ENCODE assay signal across 11 cellular contexts in genomic region chr14:99568567-99569560, GRCh38. TPM values are rescaled to one million over a fixed set of nuclear protein-coding genes. Genes with fewer than 3 reads are reported as not detected.
DNase-seq lines count a peak whose midpoint lies in the region; ATAC-seq and TF ChIP-seq lines count a peak whose summit lies in the region.
"Had no signal": no experiment of that assay in that cellular context is flagged by ENCODE, and none has a peak within 500 bp of the region (broad histone marks: within the 10 kb centered on the region; RNA-seq: fewer than 3 reads in every experiment).

No MANE protein-coding gene starts in this region.

- H3K9me3 Mint-ChIP-seq in type B pancreatic cell = no peaks in the 10 kb centered on the region

- H3K27ac Mint-ChIP-seq in type B pancreatic cell = peak overlapping the region; percentile 68

- H3K4me1 Mint-ChIP-seq in type B pancreatic cell (ENCODE audit: unreplicated experiment) = peaks cover 74% of the 10 kb centered on the region

- peak overlapping the region in 2 of 59 donors; percentile 11 to 96 for H3K27ac ChIP-seq in dorsolateral prefrontal cortex
- H3K27ac ChIP-seq: foreskin keratinocyte had no signal

- no peak for ATAC-seq in GM19397 (IDR thresholded peaks at IDR 0.05; ENCODE audit: unreplicated experiment)
- ATAC-seq: foreskin keratinocyte had no signal

- intact Hi-C loops in dorsolateral prefrontal cortex (cut with DNase I) = no loop called here

- TF ChIP-seq CTCF in type B pancreatic cell (conservative IDR thresholded peaks at IDR 0.05) = no peak
- no peak for TF ChIP-seq CTCF in dorsolateral prefrontal cortex (IDR thresholded peaks at IDR 0.05 in 54 of 56, conservative IDR thresholded peaks at IDR 0.05 in 2 of 56; ENCODE audit: low read depth in 1 of 56, partially characterized antibody in 56 of 56)

- H3K4me3 ChIP-seq in dorsolateral prefrontal cortex = no peak overlapping the region
- H3K4me3 ChIP-seq: skin epidermis had no signal

- H3K27me3 ChIP-seq in dorsolateral prefrontal cortex = no peaks in the 10 kb centered on the region
- H3K27me3 ChIP-seq: foreskin keratinocyte had no signal

- H3K27me3 Mint-ChIP-seq in type B pancreatic cell = no peaks in the 10 kb centered on the region

- H3K4me3 Mint-ChIP-seq in type B pancreatic cell = peak overlapping the region; percentile 69

- no peaks in the 10 kb centered on the region for H3K36me3 Mint-ChIP-seq in type B pancreatic cell

- DNase-seq in NCI-H187 (lab: John Stamatoyannopoulos, UW) (peak; percentile 44 to 51), NCI-H187 treated with DMSO at 0.1 percent for 48 hours (lab: John Stamatoyannopoulos, UW) (no peak), RPMI8226 (peak; percentile 93), glomerular visceral epithelial cell (ENCODE audit: extremely low spot score) (peak; percentile 85), type B pancreatic cell (ENCODE audit: extremely low spot score, unreplicated experiment) (no peak), SW480 (ENCODE audit: low spot score) (no peak), dorsolateral prefrontal cortex (no peak)
- DNase-seq: activated T-cell treated with anti-CD3 and anti-CD28 coated beads for 4 hours had no signal

RNA-seq across cellular contexts. Expression of gene CCDC85C, which starts 35.1 kb away (rescaled TPM):
- 49.1 and 83.8 TPM in 2 replicates for total RNA-seq in type B pancreatic cell (ENCODE audit: low replicate concordance)
- 10 to 100 TPM; 16.6 to 63.8 (median 29.8) TPM for total RNA-seq in dorsolateral prefrontal cortex

Comparison
In these comparisons a context has a peak if more than half of its experiments do, and no peak if none do; other contexts are left out.
1. DNase-seq: peak in NCI-H187 (2 of 2), RPMI8226 (single experiment) and glomerular visceral epithelial cell (single experiment); none in NCI-H187 treated with DMSO at 0.1 percent for 48 hours (single experiment), type B pancreatic cell (single experiment), SW480 (single experiment) and dorsolateral prefrontal cortex (0 of 10).